Comparison of ENCODE assay signal across 8 cellular contexts in genomic region chr2:158191569-158191968, GRCh38.
A peak's percentile ranks its signal among the peaks of the same experiment; 100 is the strongest.
DNase-seq lines count a peak whose midpoint lies in the region; ATAC-seq and TF ChIP-seq lines count a peak whose summit lies in the region.

No MANE protein-coding gene starts in this region.

- no peak overlapping the region for H2BK5ac ChIP-seq in mesendoderm (ENCODE audit: low read length)

- 0% methylated on average over 2 of the region's 2 CpGs for WGBS in right lobe of liver (ENCODE audit: insufficient coverage, low coverage, low lambda C conversion rate, missing lambda C conversion rate)
- no CpG with 5 or more reads among the region's 2 CpGs for WGBS in mesendoderm (ENCODE audit: extremely low coverage, insufficient coverage, low lambda C conversion rate)

- no peak overlapping the region for H3K9ac ChIP-seq in mesendoderm (ENCODE audit: low read length)

- H3K4me1 ChIP-seq in right lobe of liver: peaks cover 0 to 22% (median 4%) of the 10 kb centered on the region in 4 donors
- no peaks in the 10 kb centered on the region for H3K4me1 ChIP-seq in right atrium auricular region
- H3K4me1 ChIP-seq in mesendoderm (ENCODE audit: control insufficient read depth, low read depth, low read length): no peaks in the 10 kb centered on the region

- no peak overlapping the region for H3K23ac ChIP-seq in mesendoderm (ENCODE audit: low read length)

- H3K9me3 ChIP-seq in right lobe of liver (no peaks in the 10 kb centered on the region), right atrium auricular region (no peaks in the 10 kb centered on the region)

- H4K8ac ChIP-seq in mesendoderm (ENCODE audit: low read depth, low read length): no peak overlapping the region

- no peak overlapping the region for H3K18ac ChIP-seq in mesendoderm (ENCODE audit: low read length)

- H4K5ac ChIP-seq in mesendoderm (ENCODE audit: low read length): no peak overlapping the region

- ATAC-seq in GM18511 (IDR thresholded peaks at IDR 0.05; ENCODE audit: unreplicated experiment) (peak; percentile 52), GM21619 (IDR thresholded peaks at IDR 0.05; ENCODE audit: unreplicated experiment) (peak; percentile 28), right lobe of liver (peak; percentile 67 to 83 (median 72))

- H3K36me3 ChIP-seq in right lobe of liver (no peaks in the 10 kb centered on the region), right atrium auricular region (no peaks in the 10 kb centered on the region), mesendoderm (ENCODE audit: control insufficient read depth, insufficient read depth, low read length) (no peaks in the 10 kb centered on the region)

- no peak for TF ChIP-seq POLR2A in right lobe of liver (IDR thresholded peaks at IDR 0.05)

- intact Hi-C loops in right lobe of liver (cut with DNase I): no loop called here

- peak; percentile 35 for DNase-seq in KBM-7
- DNase-seq in right lobe of liver: no peak
- DNase-seq in HT-29 (ENCODE audit: low spot score): no peak
- DNase-seq in cerebellum (ENCODE audit: low spot score): no peak
- DNase-seq in right atrium auricular region (ENCODE audit: low spot score): no peak
- DNase-seq in mesendoderm: no peak

- H3K4me3 ChIP-seq in right lobe of liver: peak overlapping the region in 2 of 3 donors; percentile 14 to 20
- H3K4me3 ChIP-seq in right atrium auricular region: peak overlapping the region in 1 of 2 donors; percentile 2
- no peak overlapping the region for H3K4me3 ChIP-seq in mesendoderm (ENCODE audit: low read length)

- H3K27me3 ChIP-seq in right lobe of liver: no peaks in the 10 kb centered on the region
- H3K27me3 ChIP-seq in right atrium auricular region: no peaks in the 10 kb centered on the region
- H3K27me3 ChIP-seq in mesendoderm (ENCODE audit: insufficient read depth, low read length, poor library complexity): no peaks in the 10 kb centered on the region

- no peak overlapping the region for H2BK120ac ChIP-seq in mesendoderm (ENCODE audit: low read depth, low read length)

- H3K79me1 ChIP-seq in mesendoderm (ENCODE audit: low read length): no peaks in the 10 kb centered on the region

- H3K4ac ChIP-seq in mesendoderm (ENCODE audit: low read depth, low read length): no peak overlapping the region

- H2AK5ac ChIP-seq in mesendoderm (ENCODE audit: low read length): no peak overlapping the region

- in situ Hi-C loops in KBM-7 (cut with MboI; ENCODE audit: low pct_unique_long_range_greater_than_20kb, low sequenced_read_pairs): no loop called here

- H3K27ac ChIP-seq in right lobe of liver (peak overlapping the region; percentile 20 to 36 (median 22)), right atrium auricular region (no peak overlapping the region), mesendoderm (ENCODE audit: low read depth, low read length) (no peak overlapping the region)

- no peak overlapping the region for H3K56ac ChIP-seq in mesendoderm (ENCODE audit: low read length)

- no peak for TF ChIP-seq CTCF in right lobe of liver (IDR thresholded peaks at IDR 0.05)
- TF ChIP-seq CTCF in right atrium auricular region (IDR thresholded peaks at IDR 0.05): no peak

- H3K79me2 ChIP-seq in mesendoderm (ENCODE audit: control insufficient read depth, insufficient read depth, low read length): no peaks in the 10 kb centered on the region

- H3K4me2 ChIP-seq in mesendoderm (ENCODE audit: low read length): no peak overlapping the region

- no peak overlapping the region for H2BK15ac ChIP-seq in mesendoderm (replicated peaks; ENCODE audit: low read depth)

Comparison
In these comparisons a context has a peak if more than half of its experiments do, and no peak if none do; other contexts are left out.
1. H3K27ac ChIP-seq: peak in right lobe of liver (3 of 3); none in right atrium auricular region (0 of 2) and mesendoderm (single experiment).
2. Peak in every context shown above with its lines, with median percentiles within 50 percentile points of each other: ATAC-seq.